Comparison of ENCODE assay signal across 1 cellular context in the genomic region with DNA sequence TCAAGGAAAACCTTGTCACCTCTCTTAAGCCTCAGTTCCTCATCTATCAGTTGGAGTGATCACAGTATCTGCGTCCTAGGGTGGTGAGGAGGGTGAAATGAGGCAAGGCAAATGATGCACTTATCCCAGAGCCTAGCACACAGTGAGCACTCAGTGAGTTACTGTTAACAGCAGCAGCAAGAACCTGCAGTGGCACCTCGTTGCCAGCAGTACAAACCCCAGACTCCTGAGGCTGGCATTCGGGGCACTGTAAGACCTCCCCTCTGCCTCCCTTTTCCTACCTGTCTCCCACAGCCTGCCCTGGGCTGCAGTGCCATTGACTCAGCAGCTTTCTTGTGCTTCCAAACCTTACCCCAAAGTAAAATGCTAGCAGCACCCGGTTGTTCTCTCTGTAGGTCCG.
TF ChIP-seq lines count a peak whose summit lies in the region.

No MANE protein-coding gene starts in this region.

TF ChIP-seq in GM23338, 12 proteins besides CTCF, POLR2A, EP300 and RAD21 (continued from another document):
- TF ChIP-seq, protein P1, sequence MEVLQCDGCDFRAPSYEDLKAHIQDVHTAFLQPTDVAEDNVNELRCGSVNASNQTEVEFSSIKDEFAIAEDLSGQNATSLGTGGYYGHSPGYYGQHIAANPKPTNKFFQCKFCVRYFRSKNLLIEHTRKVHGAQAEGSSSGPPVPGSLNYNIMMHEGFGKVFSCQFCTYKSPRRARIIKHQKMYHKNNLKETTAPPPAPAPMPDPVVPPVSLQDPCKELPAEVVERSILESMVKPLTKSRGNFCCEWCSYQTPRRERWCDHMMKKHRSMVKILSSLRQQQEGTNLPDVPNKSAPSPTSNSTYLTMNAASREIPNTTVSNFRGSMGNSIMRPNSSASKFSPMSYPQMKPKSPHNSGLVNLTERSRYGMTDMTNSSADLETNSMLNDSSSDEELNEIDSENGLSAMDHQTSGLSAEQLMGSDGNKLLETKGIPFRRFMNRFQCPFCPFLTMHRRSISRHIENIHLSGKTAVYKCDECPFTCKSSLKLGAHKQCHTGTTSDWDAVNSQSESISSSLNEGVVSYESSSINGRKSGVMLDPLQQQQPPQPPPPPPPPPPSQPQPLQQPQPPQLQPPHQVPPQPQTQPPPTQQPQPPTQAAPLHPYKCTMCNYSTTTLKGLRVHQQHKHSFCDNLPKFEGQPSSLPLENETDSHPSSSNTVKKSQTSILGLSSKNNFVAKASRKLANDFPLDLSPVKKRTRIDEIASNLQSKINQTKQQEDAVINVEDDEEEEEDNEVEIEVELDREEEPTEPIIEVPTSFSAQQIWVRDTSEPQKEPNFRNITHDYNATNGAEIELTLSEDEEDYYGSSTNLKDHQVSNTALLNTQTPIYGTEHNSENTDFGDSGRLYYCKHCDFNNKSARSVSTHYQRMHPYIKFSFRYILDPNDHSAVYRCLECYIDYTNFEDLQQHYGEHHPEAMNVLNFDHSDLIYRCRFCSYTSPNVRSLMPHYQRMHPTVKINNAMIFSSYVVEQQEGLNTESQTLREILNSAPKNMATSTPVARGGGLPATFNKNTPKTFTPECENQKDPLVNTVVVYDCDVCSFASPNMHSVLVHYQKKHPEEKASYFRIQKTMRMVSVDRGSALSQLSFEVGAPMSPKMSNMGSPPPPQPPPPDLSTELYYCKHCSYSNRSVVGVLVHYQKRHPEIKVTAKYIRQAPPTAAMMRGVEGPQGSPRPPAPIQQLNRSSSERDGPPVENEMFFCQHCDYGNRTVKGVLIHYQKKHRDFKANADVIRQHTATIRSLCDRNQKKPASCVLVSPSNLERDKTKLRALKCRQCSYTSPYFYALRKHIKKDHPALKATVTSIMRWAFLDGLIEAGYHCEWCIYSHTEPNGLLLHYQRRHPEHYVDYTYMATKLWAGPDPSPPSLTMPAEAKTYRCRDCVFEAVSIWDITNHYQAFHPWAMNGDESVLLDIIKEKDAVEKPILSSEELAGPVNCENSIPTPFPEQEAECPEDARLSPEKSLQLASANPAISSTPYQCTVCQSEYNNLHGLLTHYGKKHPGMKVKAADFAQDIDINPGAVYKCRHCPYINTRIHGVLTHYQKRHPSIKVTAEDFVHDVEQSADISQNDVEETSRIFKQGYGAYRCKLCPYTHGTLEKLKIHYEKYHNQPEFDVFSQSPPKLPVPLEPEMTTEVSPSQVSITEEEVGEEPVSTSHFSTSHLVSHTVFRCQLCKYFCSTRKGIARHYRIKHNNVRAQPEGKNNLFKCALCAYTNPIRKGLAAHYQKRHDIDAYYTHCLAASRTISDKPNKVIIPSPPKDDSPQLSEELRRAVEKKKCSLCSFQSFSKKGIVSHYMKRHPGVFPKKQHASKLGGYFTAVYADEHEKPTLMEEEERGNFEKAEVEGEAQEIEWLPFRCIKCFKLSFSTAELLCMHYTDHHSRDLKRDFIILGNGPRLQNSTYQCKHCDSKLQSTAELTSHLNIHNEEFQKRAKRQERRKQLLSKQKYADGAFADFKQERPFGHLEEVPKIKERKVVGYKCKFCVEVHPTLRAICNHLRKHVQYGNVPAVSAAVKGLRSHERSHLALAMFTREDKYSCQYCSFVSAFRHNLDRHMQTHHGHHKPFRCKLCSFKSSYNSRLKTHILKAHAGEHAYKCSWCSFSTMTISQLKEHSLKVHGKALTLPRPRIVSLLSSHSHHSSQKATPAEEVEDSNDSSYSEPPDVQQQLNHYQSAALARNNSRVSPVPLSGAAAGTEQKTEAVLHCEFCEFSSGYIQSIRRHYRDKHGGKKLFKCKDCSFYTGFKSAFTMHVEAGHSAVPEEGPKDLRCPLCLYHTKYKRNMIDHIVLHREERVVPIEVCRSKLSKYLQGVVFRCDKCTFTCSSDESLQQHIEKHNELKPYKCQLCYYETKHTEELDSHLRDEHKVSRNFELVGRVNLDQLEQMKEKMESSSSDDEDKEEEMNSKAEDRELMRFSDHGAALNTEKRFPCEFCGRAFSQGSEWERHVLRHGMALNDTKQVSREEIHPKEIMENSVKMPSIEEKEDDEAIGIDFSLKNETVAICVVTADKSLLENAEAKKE (CRISPR knock-in tag; IDR thresholded peaks at IDR 0.05), result no peak
